Comparison of ENCODE assay signal across 8 cellular contexts in the genomic region with DNA sequence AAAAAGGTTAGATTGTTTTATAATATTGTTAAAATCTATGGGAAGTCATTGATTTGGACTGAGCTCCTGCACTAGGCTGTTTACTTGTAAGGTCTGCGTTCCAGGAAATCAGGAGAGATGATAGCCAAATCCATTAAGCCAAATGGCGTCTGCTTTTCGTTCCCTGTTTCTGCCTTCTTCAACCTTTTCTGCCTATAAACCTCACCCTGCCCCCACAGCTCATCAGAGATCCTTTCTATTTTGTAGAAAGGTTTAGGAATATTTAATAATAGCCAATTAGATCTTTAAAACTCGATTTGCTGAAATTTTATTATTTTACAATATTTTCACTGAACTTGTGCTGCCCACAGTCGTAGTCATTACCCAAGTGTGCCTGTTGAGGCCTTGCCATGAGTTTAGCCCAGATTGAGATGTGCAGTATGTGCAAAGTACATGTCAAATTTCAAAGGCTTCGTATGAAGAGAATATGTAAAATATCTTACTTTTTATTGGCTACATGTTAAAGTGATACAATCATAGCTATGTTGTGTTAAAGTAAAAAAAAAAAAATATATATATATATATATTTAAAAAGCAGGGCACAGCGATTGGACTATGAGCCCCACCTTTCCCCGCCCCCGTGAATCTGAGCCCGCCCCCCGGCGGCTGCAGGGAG. TPM values are rescaled to one million over a fixed set of nuclear protein-coding genes. Genes with fewer than 3 reads are reported as not detected.
DNase-seq lines count a peak whose midpoint lies in the region; ATAC-seq, FAIRE-seq and TF ChIP-seq lines count a peak whose summit lies in the region.

No MANE protein-coding gene starts in this region.

- TF ChIP-seq POLR2A in gastrocnemius medialis (IDR thresholded peaks at IDR 0.05): no peak

- H3K9me3 ChIP-seq in gastrocnemius medialis: no peaks in the 10 kb centered on the region

- peak overlapping the region; percentile 55 to 86 for H3K4me3 Mint-ChIP-seq in CD14-positive monocyte

- peak; percentile 4 for ATAC-seq in GM19438 (IDR thresholded peaks at IDR 0.05; ENCODE audit: low read depth, unreplicated experiment)
- peak; percentile 3 to 8 for ATAC-seq in gastrocnemius medialis

- H3K36me3 ChIP-seq in KMS-11 (ENCODE audit: insufficient read depth) (no peaks in the 10 kb centered on the region; the same call in 1 of the 2 replicates), gastrocnemius medialis (peaks cover 0 to 24% of the 10 kb centered on the region in 2 donors)

- no peaks in the 10 kb centered on the region for H3K27me3 Mint-ChIP-seq in CD14-positive monocyte (ENCODE audit: low read depth in 3 of 3)

- in situ Hi-C loops in gastrocnemius medialis (cut with MboI; ENCODE audit: low sequenced_read_pairs in 4 of 4): no loop called here

- intact Hi-C loops in CD14-positive monocyte (cut with micrococcal nuclease): loop anchor here (5.0 kb wide), 1 partner anchor 46 kb away; a partner anchor contains a TSS
- intact Hi-C loops in dorsolateral prefrontal cortex (cut with DNase I): loop anchor here (2.0 kb wide), 2 partner anchors 47 to 179 kb away; a partner anchor contains a TSS
- intact Hi-C loops in gastrocnemius medialis (cut with DNase I; ENCODE audit: low total_unique reads): loop anchor here (1.0 to 2.0 kb wide), 2 partner anchors 47 to 179 kb away; a partner anchor contains a TSS

- H3K4me1 Mint-ChIP-seq in CD14-positive monocyte: peaks cover 34% of the 10 kb centered on the region

- FAIRE-seq in GM19239 (lab: Jason Lieb, UNC): no peak

- no peaks in the 10 kb centered on the region for H3K9me3 Mint-ChIP-seq in CD14-positive monocyte

- H3K27ac Mint-ChIP-seq in CD14-positive monocyte: peak overlapping the region in 1 of 7 donors; percentile 54

- H3K27ac ChIP-seq in KMS-11 (no peak overlapping the region), dorsolateral prefrontal cortex (peak overlapping the region in 52 of 59 donors; percentile 3 to 93 (median 81)), gastrocnemius medialis (peak overlapping the region; percentile 85 to 95 (median 90))

- H3K4me1 ChIP-seq in KMS-11 (ENCODE audit: low read depth, poor library complexity, severe bottlenecking): peaks cover 23% of the 10 kb centered on the region
- peaks cover 18 to 22% of the 10 kb centered on the region in 2 donors for H3K4me1 ChIP-seq in gastrocnemius medialis

- TF ChIP-seq CTCF in CD14-positive monocyte (IDR thresholded peaks at IDR 0.05) (no peak), KMS-11 (conservative IDR thresholded peaks at IDR 0.05; ENCODE audit: low read depth, low read length) (no peak), dorsolateral prefrontal cortex (IDR thresholded peaks at IDR 0.05 in 54 of 56, conservative IDR thresholded peaks at IDR 0.05 in 2 of 56; ENCODE audit: low read depth in 1 of 56, partially characterized antibody in 56 of 56) (peak in 30 of 56 donors; percentile 11 to 63 (median 39)), gastrocnemius medialis (IDR thresholded peaks at IDR 0.05 in 4 of 5, conservative IDR thresholded peaks at IDR 0.05 in 1 of 5) (no peak)

- peak overlapping the region; percentile 66 for H3K4me2 ChIP-seq in KMS-11

- H3K27me3 ChIP-seq in KMS-11 (ENCODE audit: insufficient read depth, low read depth) (no peaks in the 10 kb centered on the region), dorsolateral prefrontal cortex (no peaks in the 10 kb centered on the region), gastrocnemius medialis (no peaks in the 10 kb centered on the region)

- H3K36me3 Mint-ChIP-seq in CD14-positive monocyte: peaks cover 17 to 29% of the 10 kb centered on the region in 2 donors

- H3K79me2 ChIP-seq in KMS-11 (ENCODE audit: insufficient read depth, low read depth): peaks cover 23% of the 10 kb centered on the region; the same call in 1 of the 2 replicates

- DNase-seq in CD14-positive monocyte (ENCODE audit: low spot score): no peak
- no peak for DNase-seq in dorsolateral prefrontal cortex
- no peak for DNase-seq in gastrocnemius medialis
- DNase-seq in GM19239 (ENCODE audit: insufficient read length, low spot score): no peak
- no peak for DNase-seq in midbrain (lab: John Stamatoyannopoulos, UW)
- no peak for DNase-seq in pons (ENCODE audit: low spot score)

- H2AFZ ChIP-seq in KMS-11 (ENCODE audit: low read depth): peak overlapping the region; percentile 68

- H3K9ac ChIP-seq in KMS-11: no peak overlapping the region

- no peaks in the 10 kb centered on the region for H4K20me1 ChIP-seq in KMS-11 (ENCODE audit: insufficient read depth)

- H3K4me3 ChIP-seq in KMS-11 (IDR thresholded peaks at IDR 0.05; ENCODE audit: insufficient read depth, low read depth, low read length): no peak overlapping the region
- peak overlapping the region; percentile 67 to 100 (median 93) for H3K4me3 ChIP-seq in dorsolateral prefrontal cortex
- peak overlapping the region; percentile 10 to 100 (median 92) for H3K4me3 ChIP-seq in gastrocnemius medialis

RNA-seq across cellular contexts. Expression of a gene that starts 0.4 kb away (rescaled TPM):
- 10 to 100 TPM; 36.8 to 42.6 TPM for polyA plus RNA-seq in CD14-positive monocyte
- total RNA-seq in dorsolateral prefrontal cortex: 10 to 100 TPM; 32.2 to 52.0 (median 43.6) TPM
- total RNA-seq in gastrocnemius medialis: 10 to 100 TPM; 64.7 to 83.6 (median 74.6) TPM

RNA-seq across cellular contexts. Expression of a gene that starts 3.9 kb away (rescaled TPM):
- 1 to 10 TPM; 5.8 to 9.8 TPM for polyA plus RNA-seq in CD14-positive monocyte
- total RNA-seq in dorsolateral prefrontal cortex: 10 to 100 TPM; 12.4 to 30.8 (median 19.7) TPM
- total RNA-seq in gastrocnemius medialis: 10 to 100 TPM in 1 of 4 donors, 1 to 10 TPM in 3; 5.2 to 27.5 (median 9.2) TPM

RNA-seq across cellular contexts. Expression of a gene that starts 47.2 kb away (rescaled TPM):
- polyA plus RNA-seq in CD14-positive monocyte: 10 to 100 TPM; 21.1 to 27.6 TPM
- total RNA-seq in dorsolateral prefrontal cortex: 100 to 1,000 TPM in 4 of 120 experiments, 10 to 100 TPM in 116; 58.4 to 112 (median 86.0) TPM
- total RNA-seq in gastrocnemius medialis: 10 to 100 TPM; 47.4 to 89.6 (median 73.9) TPM

Comparison
In these comparisons a context has a peak if more than half of its experiments do, and no peak if none do; other contexts are left out.
1. CTCF ChIP-seq: peak in dorsolateral prefrontal cortex (30 of 56); none in CD14-positive monocyte (single experiment), KMS-11 (single experiment) and gastrocnemius medialis (0 of 5).